ENCODE assay signal across 13 cellular contexts in genomic region chr17:7611635-7612293, GRCh38. TPM values are rescaled to one million over a fixed set of nuclear protein-coding genes. Genes with fewer than 3 reads are reported as not detected.
A peak's percentile ranks its signal among the peaks of the same experiment; 100 is the strongest.
DNase-seq lines count a peak whose midpoint lies in the region; ATAC-seq, FAIRE-seq and TF ChIP-seq lines count a peak whose summit lies in the region.
"Had no signal": no experiment of that assay in that cellular context is flagged by ENCODE, and none has a peak within 500 bp of the region (broad histone marks: within the 10 kb centered on the region; RNA-seq: fewer than 3 reads in every experiment).

No MANE protein-coding gene starts in this region.

- H3K4me1 ChIP-seq in left ventricle myocardium inferior (peaks cover 75% of the 10 kb centered on the region), kidney (ENCODE audit: control insufficient read depth in 1 of 2, insufficient read depth in 1 of 2, low read depth in 1 of 2, low read length in 2 of 2) (peaks cover 17 to 22% of the 10 kb centered on the region in 2 donors), thymus (ENCODE audit: control insufficient read depth, insufficient read depth, low read length) (peaks cover 22% of the 10 kb centered on the region)

- peaks cover 1% of the 10 kb centered on the region for H3K27me3 Mint-ChIP-seq in activated naive CD8-positive, alpha-beta T cell treated with anti-CD3 and anti-CD28 coated beads, Interleukin-2, amount 50 U/mL, for 24 hours

- peak overlapping the region; percentile 23 to 53 for H3K9ac ChIP-seq in kidney (ENCODE audit: low read length in 2 of 2)

- DNase-seq in left ventricle myocardium inferior (no peak), left ventricle myocardium superior (no peak), kidney (no peak)
- DNase-seq in activated naive CD8-positive, alpha-beta T cell treated with anti-CD3 and anti-CD28 coated beads, Interleukin-2, amount 50 U/mL, for 24 hours: no peak
- DNase-seq in stimulated activated CD4-positive, alpha-beta T cell treated with anti-CD3 and anti-CD28 coated beads, Interleukin-4, amount 100 ng/mL, for 4 hours: no peak
- DNase-seq: activated naive CD4-positive, alpha-beta T cell treated with anti-CD3 and anti-CD28 coated beads, Interleukin-2, amount 50 U/mL, for 16 hours; NCI-H1436; NK-92 treated with Interleukin-12 subunit alpha and Interleukin-12 subunit beta, amount 100 ng/mL, for 24 hours; small intestine had no signal

- H3K27me3 ChIP-seq in left ventricle myocardium inferior (ENCODE audit: low read depth) (no peaks in the 10 kb centered on the region), thymus (ENCODE audit: control insufficient read depth, insufficient read depth) (no peaks in the 10 kb centered on the region)

- peaks cover 21% of the 10 kb centered on the region for H3K36me3 Mint-ChIP-seq in activated naive CD8-positive, alpha-beta T cell treated with anti-CD3 and anti-CD28 coated beads, Interleukin-2, amount 50 U/mL, for 24 hours (ENCODE audit: low read depth)

- WGBS in thymus: 85% methylated on average over 3 of the region's 3 CpGs

- peak overlapping the region; percentile 30 for H3K4me3 Mint-ChIP-seq in activated naive CD8-positive, alpha-beta T cell treated with anti-CD3 and anti-CD28 coated beads, Interleukin-2, amount 50 U/mL, for 24 hours
- H3K4me3 Mint-ChIP-seq: CD14-positive monocyte had no signal

- H3K9me3 Mint-ChIP-seq in activated naive CD8-positive, alpha-beta T cell treated with anti-CD3 and anti-CD28 coated beads, Interleukin-2, amount 50 U/mL, for 24 hours: no peaks in the 10 kb centered on the region
- H3K9me3 Mint-ChIP-seq: CD14-positive monocyte had no signal

- peak overlapping the region; percentile 42 for H3K27ac ChIP-seq in left ventricle myocardium inferior (replicated peaks)
- peak overlapping the region in 1 of 2 donors; percentile 15 for H3K27ac ChIP-seq in kidney (ENCODE audit: low read depth in 2 of 2, low read length in 2 of 2)
- peak overlapping the region; percentile 18 for H3K27ac ChIP-seq in thymus (ENCODE audit: low read depth)

- no peak overlapping the region for H3K27ac Mint-ChIP-seq in activated naive CD8-positive, alpha-beta T cell treated with anti-CD3 and anti-CD28 coated beads, Interleukin-2, amount 50 U/mL, for 24 hours

- intact Hi-C loops in left ventricle myocardium inferior (cut with micrococcal nuclease) (no loop called here), left ventricle myocardium superior (cut with micrococcal nuclease) (no loop called here), kidney (cut with DNase I) (no loop called here)

- TF ChIP-seq CTCF in left ventricle myocardium inferior (IDR thresholded peaks at IDR 0.05; ENCODE audit: borderline replicate concordance): no peak
- TF ChIP-seq CTCF in kidney (IDR thresholded peaks at IDR 0.05; ENCODE audit: borderline replicate concordance, extremely low read depth, insufficient read depth): no peak

- H3K4me1 Mint-ChIP-seq in activated naive CD8-positive, alpha-beta T cell treated with anti-CD3 and anti-CD28 coated beads, Interleukin-2, amount 50 U/mL, for 24 hours: peaks cover 43% of the 10 kb centered on the region

- no peak for FAIRE-seq in kidney (lab: Jason Lieb, UNC)
- FAIRE-seq: small intestine had no signal

- ATAC-seq in left ventricle myocardium superior (no peak), HG03025 (IDR thresholded peaks at IDR 0.05; ENCODE audit: low FRiP score, unreplicated experiment) (no peak), GM18867 (IDR thresholded peaks at IDR 0.05; ENCODE audit: unreplicated experiment) (no peak)
- no peak for ATAC-seq in activated naive CD8-positive, alpha-beta T cell treated with anti-CD3 and anti-CD28 coated beads, Interleukin-2, amount 50 U/mL, for 24 hours

- H3K9me3 ChIP-seq in left ventricle myocardium inferior (replicated peaks) (no peaks in the 10 kb centered on the region), kidney (ENCODE audit: control insufficient read depth in 1 of 2, low read length in 2 of 2) (no peaks in the 10 kb centered on the region), thymus (ENCODE audit: control insufficient read depth) (no peaks in the 10 kb centered on the region)

- peaks cover 9% of the 10 kb centered on the region for H3K36me3 ChIP-seq in left ventricle myocardium inferior
- peaks cover 3% of the 10 kb centered on the region in 2 donors for H3K36me3 ChIP-seq in kidney (ENCODE audit: control insufficient read depth in 1 of 2, insufficient read depth in 2 of 2, low read length in 2 of 2)
- no peaks in the 10 kb centered on the region for H3K36me3 ChIP-seq in thymus (ENCODE audit: control insufficient read depth, insufficient read depth)

- peak overlapping the region; percentile 91 for H3K4me3 ChIP-seq in left ventricle myocardium inferior
- H3K4me3 ChIP-seq in kidney (ENCODE audit: low read length in 2 of 2): peak overlapping the region; percentile 7 to 28
- no peak overlapping the region for H3K4me3 ChIP-seq in thymus (ENCODE audit: low read length)

RNA-seq across cellular contexts. Expression of gene FXR2, which starts 2.9 kb away (rescaled TPM):
- total RNA-seq in left ventricle myocardium inferior (111 TPM), left ventricle myocardium superior (103 TPM), kidney (29.3 TPM)
- polyA plus RNA-seq in kidney (ENCODE audit: insufficient read depth, low read depth, low replicate concordance) (59.2 TPM), thymus (36.6 TPM)

RNA-seq across cellular contexts. Expression of gene SAT2, which starts 15.9 kb away (rescaled TPM):
- total RNA-seq in left ventricle myocardium inferior (73.5 TPM), left ventricle myocardium superior (74.4 TPM), kidney (74.7 TPM)
- polyA plus RNA-seq in kidney (ENCODE audit: insufficient read depth, low read depth, low replicate concordance) (430 TPM), thymus (163 TPM)

RNA-seq across cellular contexts. Expression of gene SHBG, which starts 18.2 kb away (rescaled TPM):
- total RNA-seq in left ventricle myocardium inferior: 0.74 TPM
- total RNA-seq in left ventricle myocardium superior: not detected
- 0.57 TPM for total RNA-seq in kidney
- 4.6 TPM for polyA plus RNA-seq in kidney (ENCODE audit: insufficient read depth, low read depth, low replicate concordance)
- 0.62 TPM for polyA plus RNA-seq in thymus

RNA-seq across cellular contexts. Expression of gene SOX15, which starts 21.9 kb away (rescaled TPM):
- total RNA-seq in left ventricle myocardium inferior (1.9 TPM), left ventricle myocardium superior (1.2 TPM), kidney (0.88 TPM)
- polyA plus RNA-seq in kidney (ENCODE audit: insufficient read depth, low read depth, low replicate concordance) (0.80 TPM), thymus (5.2 TPM)

RNA-seq across cellular contexts. Expression of gene MPDU1, which starts 28.1 kb away (rescaled TPM):
- total RNA-seq in left ventricle myocardium inferior: 24.9 TPM
- 28.0 TPM for total RNA-seq in left ventricle myocardium superior
- 54.2 TPM for total RNA-seq in kidney
- 145 TPM for polyA plus RNA-seq in kidney (ENCODE audit: insufficient read depth, low read depth, low replicate concordance)
- polyA plus RNA-seq in thymus: 48.0 TPM
